In the genomic region with DNA sequence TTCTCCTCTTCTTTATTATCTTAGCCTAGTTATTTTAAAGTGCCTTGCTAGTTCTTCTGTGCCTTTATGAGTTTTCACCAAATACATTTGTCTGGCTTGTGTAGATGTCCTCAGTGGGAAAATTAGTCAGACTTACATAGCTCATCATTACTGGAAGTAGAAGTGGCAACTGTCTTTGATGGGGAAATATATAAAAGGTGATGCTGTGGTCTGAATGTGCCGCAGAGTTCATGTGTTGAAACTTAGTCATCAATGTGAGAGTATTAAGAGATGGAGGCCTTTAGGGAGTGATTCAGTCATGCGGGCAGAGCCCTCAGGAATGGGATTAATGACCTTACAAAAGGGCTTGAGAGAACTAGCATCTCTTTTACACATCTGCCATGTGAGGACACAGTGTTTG, we compare ENCODE assay signal across 24 cellular contexts. TPM values are rescaled to one million over a fixed set of nuclear protein-coding genes. Genes with fewer than 3 reads are reported as not detected.
"Had no signal": no experiment of that assay in that cellular context is flagged by ENCODE, and none has a peak within 500 bp of the region (broad histone marks: within the 10 kb centered on the region; RNA-seq: fewer than 3 reads in every experiment).

No MANE protein-coding gene starts in this region.

- H3K36me3 ChIP-seq: sigmoid colon, transverse colon, uterus had no signal

- H3K27ac ChIP-seq: heart right ventricle, left ventricle myocardium inferior, sigmoid colon, spleen, transverse colon, uterus, VCaP had no signal

- H3K27me3 ChIP-seq: heart right ventricle, sigmoid colon, spleen, transverse colon, uterus had no signal

- H3K9me3 ChIP-seq: sigmoid colon, transverse colon had no signal

- H3K4me3 ChIP-seq: heart right ventricle, left ventricle myocardium inferior, sigmoid colon, spleen, transverse colon, uterus had no signal

- DNase-seq: activated CD4-positive, alpha-beta T cell treated with anti-CD3 and anti-CD28 coated beads, Interleukin-2, amount 50 U/mL, for 4 hours; activated CD4-positive, CD25-positive, alpha-beta regulatory T cell treated with anti-CD3 and anti-CD28 coated beads, Interleukin-2, amount 50 U/mL, for 72 hours; activated naive CD4-positive, alpha-beta T cell treated with Interleukin-2 at 50 U/mL for 16 hours; effector CD4-positive, alpha-beta T cell; heart right ventricle; left ventricle myocardium inferior; nephron progenitor cell; nucleus accumbens; posterior cingulate gyrus; sigmoid colon; spleen; stimulated activated CD4-positive, alpha-beta T cell treated with anti-CD3 and anti-CD28 coated beads, Interleukin-4, amount 100 ng/mL, for 4 hours; substantia nigra; transverse colon; uterus had no signal

- H3K4me1 ChIP-seq: left ventricle myocardium inferior, transverse colon, uterus had no signal

RNA-seq across cellular contexts. Expression of gene ERICH6, which starts 6.4 kb away (rescaled TPM):
- total RNA-seq: activated CD8-positive, alpha-beta memory T cell treated with anti-CD3 and anti-CD28 coated beads for 36 hours; bronchial epithelial cell; esophagus mucosa; kidney epithelial cell; myocyte; renal cortical epithelial cell; sigmoid colon; spleen; T-helper 1 cell treated with Interleukin-12 subunit alpha and Interleukin-12 subunit beta and Interleukin-4 antibody, amounts not matched to agents 30 ng/mL and 1 ng/mL, for 36 hours; transverse colon; uterus had no signal
- polyA plus RNA-seq: adipose tissue, heart right ventricle, sigmoid colon, spleen had no signal
